ENCODE assay signal across 8 cellular contexts in the genomic region with DNA sequence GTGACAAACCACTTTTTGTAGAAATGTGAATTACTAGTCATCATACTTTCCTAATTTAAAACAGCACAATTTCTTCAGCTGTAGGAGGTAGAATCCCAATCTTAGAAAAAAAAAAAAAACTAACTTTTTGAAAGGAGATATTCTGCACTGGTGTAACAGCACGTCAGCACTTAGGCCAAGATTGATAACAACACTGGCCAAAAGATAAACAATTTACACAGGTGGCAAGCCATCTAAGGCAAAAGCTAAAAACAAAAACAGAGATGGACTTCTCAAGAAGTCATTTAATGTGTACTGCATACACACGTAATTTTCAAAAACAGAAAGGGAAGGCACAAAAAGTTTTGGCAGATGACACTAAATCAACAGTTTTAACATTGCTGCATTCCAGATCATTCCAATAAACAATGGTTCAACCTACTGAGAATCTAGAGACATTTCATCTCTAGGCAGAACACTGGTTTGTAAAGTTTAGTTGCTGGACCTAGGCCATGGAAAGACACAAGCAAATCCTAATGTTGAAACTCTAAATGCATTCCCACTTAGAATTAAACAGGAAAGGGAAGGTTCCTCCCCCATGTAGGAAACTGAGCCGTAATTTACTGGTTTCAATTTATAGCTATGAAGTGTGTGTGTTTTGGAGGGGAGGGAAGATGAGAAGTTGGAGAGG. TPM values are rescaled to one million over a fixed set of nuclear protein-coding genes. Genes with fewer than 3 reads are reported as not detected.
A peak's percentile ranks its signal among the peaks of the same experiment; 100 is the strongest.
DNase-seq lines count a peak whose midpoint lies in the region; ATAC-seq, FAIRE-seq and TF ChIP-seq lines count a peak whose summit lies in the region.

No MANE protein-coding gene starts in this region.

- H3K4me2 ChIP-seq in OCI-LY7 (ENCODE audit: low read length) (peak overlapping the region; percentile 91), endothelial cell of umbilical vein (ENCODE audit: insufficient read depth, low read length) (peak overlapping the region; percentile 92)

- H3K36me3 ChIP-seq in ES-I3 (ENCODE audit: insufficient read depth, low read length) (no peaks in the 10 kb centered on the region), OCI-LY7 (ENCODE audit: insufficient read depth, low read length) (peaks cover 13% of the 10 kb centered on the region; the same call in 1 of the 2 replicates), endothelial cell of umbilical vein (ENCODE audit: control insufficient read depth in 2 of 2, extremely low read depth in 1 of 2, insufficient read depth in 2 of 2, low read length in 2 of 2) (no peaks in the 10 kb centered on the region), ovary (no peaks in the 10 kb centered on the region)

- H3K4me1 ChIP-seq in ES-I3 (ENCODE audit: insufficient read depth, low read length), result peaks cover 6% of the 10 kb centered on the region
- peaks cover 33% of the 10 kb centered on the region for H3K4me1 ChIP-seq in OCI-LY7 (ENCODE audit: insufficient read depth, low read length, poor library complexity, severe bottlenecking)
- peaks cover 23% of the 10 kb centered on the region for H3K4me1 ChIP-seq in endothelial cell of umbilical vein (ENCODE audit: control insufficient read depth, extremely low read depth, insufficient read depth, low read length)
- peaks cover 3% of the 10 kb centered on the region for H3K4me1 ChIP-seq in ovary (ENCODE audit: insufficient read depth)

- no peak for FAIRE-seq in endothelial cell of umbilical vein (lab: Jason Lieb, UNC)

- peaks cover 9% of the 10 kb centered on the region for H4K20me1 ChIP-seq in OCI-LY7 (ENCODE audit: insufficient read depth, low read length)
- H4K20me1 ChIP-seq in endothelial cell of umbilical vein (replicated peaks; ENCODE audit: control insufficient read depth, extremely low read depth, insufficient read depth, low read length), result no peaks in the 10 kb centered on the region

- ATAC-seq in GM21576 (IDR thresholded peaks at IDR 0.05; ENCODE audit: unreplicated experiment), result no peak

- no peaks in the 10 kb centered on the region for H3K9me3 ChIP-seq in ES-I3 (ENCODE audit: control insufficient read depth, insufficient read depth, low read length)
- H3K9me3 ChIP-seq in OCI-LY7 (ENCODE audit: low read length), result no peaks in the 10 kb centered on the region
- H3K9me3 ChIP-seq in endothelial cell of umbilical vein (replicated peaks; ENCODE audit: control insufficient read depth, insufficient read depth, low read length), result no peaks in the 10 kb centered on the region
- no peaks in the 10 kb centered on the region for H3K9me3 ChIP-seq in ovary

- H3K9me1 ChIP-seq in endothelial cell of umbilical vein (replicated peaks; ENCODE audit: control insufficient read depth, extremely low read depth, insufficient read depth, low read length), result no peaks in the 10 kb centered on the region

- POLR2A ChIA-PET in OCI-LY7 (lab: Charles Lee), result interaction anchor here (0.6 to 1.4 kb wide), 3 partner anchors 10 to 19 kb away, joined by 3 to 6 read pairs (median 3); no protein-coding TSS in a partner anchor
- POLR2A ChIA-PET in endothelial cell of umbilical vein (lab: Charles Lee), result interaction anchor here (0.5 kb wide), 1 partner anchor 397 kb away, joined by 4 read pairs; no protein-coding TSS in a partner anchor

- H3K79me2 ChIP-seq in OCI-LY7 (ENCODE audit: insufficient read depth, low read depth, low read length) (peaks cover 45% of the 10 kb centered on the region; the same call in 1 of the 2 replicates), endothelial cell of umbilical vein (ENCODE audit: control insufficient read depth, insufficient read depth, low read length) (peaks cover 20% of the 10 kb centered on the region)

- H3K27ac ChIP-seq in OCI-LY7 (ENCODE audit: low read depth, low read length, poor library complexity, severe bottlenecking) (no peak overlapping the region), endothelial cell of umbilical vein (ENCODE audit: insufficient read depth, low read depth, low read length) (no peak overlapping the region), ovary (peak overlapping the region in 1 of 2 donors; percentile 89)

- DNase-seq in OCI-LY7 (ENCODE audit: low spot score) (peak; percentile 5), endothelial cell of umbilical vein (ENCODE audit: low read depth, low spot score) (no peak), ovary (no peak), SIG-M5 (lab: John Stamatoyannopoulos, UW) (no peak), NOMO-1 treated with DMSO at 0.1 percent for 48 hours (lab: John Stamatoyannopoulos, UW; ENCODE audit: unreplicated experiment) (no peak)
- no peak for DNase-seq in activated CD4-positive, alpha-beta T cell treated with anti-CD3 and anti-CD28 coated beads, Interleukin-2, amount 50 U/mL, for 48 hours

- TF ChIP-seq POLR2A in endothelial cell of umbilical vein (IDR thresholded peaks at IDR 0.05; ENCODE audit: low read depth, low read length), result no peak
- TF ChIP-seq POLR2A in ovary (IDR thresholded peaks at IDR 0.05), result no peak

- H3K9ac ChIP-seq in ES-I3 (ENCODE audit: low read depth, low read length) (peak overlapping the region; percentile 91), endothelial cell of umbilical vein (replicated peaks; ENCODE audit: extremely low read depth, insufficient read depth, low read length) (peak overlapping the region; percentile 65)

- intact Hi-C loops in OCI-LY7 (cut with micrococcal nuclease; ENCODE audit: unreplicated experiment) (loop anchor here (1.0 kb wide), 1 partner anchor 108 kb away; no protein-coding TSS in a partner anchor), endothelial cell of umbilical vein (cut with micrococcal nuclease) (loop anchor here (1.0 to 10.0 kb wide), 6 partner anchors 108 to 571 kb away; partner anchors contain the start of genes LRRC1 and MLIP), ovary (cut with DNase I) (loop anchor here in 2 of 4 donors (5.0 to 10.0 kb wide), 3 partner anchors 49 to 191 kb away; no protein-coding TSS in a partner anchor)

- BruUV-seq in OCI-LY7 (replicated peaks; lab: Mats Ljungman, UMichigan) (TSS peak; percentile 54), endothelial cell of umbilical vein (replicated peaks; lab: Mats Ljungman, UMichigan) (TSS peak; percentile 26)

- TF ChIP-seq EP300 in ovary (IDR thresholded peaks at IDR 0.05), result no peak

- 8 to 18% (median 17%) methylated on average over 3 of the region's 3 CpGs for WGBS in ovary, 3 donors

- CTCF ChIA-PET in OCI-LY7 (lab: Charles Lee; ENCODE audit: unreplicated experiment) (interaction anchor here (1.2 kb wide), 1 partner anchor 50 kb away, joined by 4 read pairs; no protein-coding TSS in a partner anchor), endothelial cell of umbilical vein (lab: Charles Lee) (interaction anchor here (1.1 to 2.3 kb wide), 6 partner anchors 13 to 185 kb away, joined by 3 to 8 read pairs (median 5); no protein-coding TSS in a partner anchor)

- H2AFZ ChIP-seq in OCI-LY7 (ENCODE audit: low read length) (peak overlapping the region; percentile 83; the same call in 1 of the 2 replicates), endothelial cell of umbilical vein (ENCODE audit: low read depth, low read length) (peak overlapping the region; percentile 31)

- no peak for TF ChIP-seq CTCF in OCI-LY7 (conservative IDR thresholded peaks at IDR 0.05; ENCODE audit: low read length)
- no peak for TF ChIP-seq CTCF in endothelial cell of umbilical vein (IDR thresholded peaks at IDR 0.05; ENCODE audit: extremely low read depth in 1 of 2, insufficient read depth in 1 of 2, low read depth in 1 of 2, low read length in 2 of 2)
- no peak for TF ChIP-seq CTCF in ovary (IDR thresholded peaks at IDR 0.05)

- no peaks in the 10 kb centered on the region for H3K27me3 ChIP-seq in endothelial cell of umbilical vein (ENCODE audit: control insufficient read depth in 2 of 2, insufficient read depth in 2 of 2, low read length in 2 of 2)
- no peaks in the 10 kb centered on the region for H3K27me3 ChIP-seq in ovary

- H3K9me2 ChIP-seq in OCI-LY7 (ENCODE audit: insufficient read depth, low read length), result no peaks in the 10 kb centered on the region

- peak overlapping the region; percentile 96 for H3K4me3 ChIP-seq in OCI-LY7 (ENCODE audit: low read depth, low read length, poor library complexity, severe bottlenecking)
- H3K4me3 ChIP-seq in endothelial cell of umbilical vein (replicated peaks in 1 of 3; ENCODE audit: insufficient read depth in 1 of 3, low read depth in 1 of 3, low read length in 3 of 3), result peak overlapping the region; percentile 44 to 73 (median 63)
- H3K4me3 ChIP-seq in ovary, result peak overlapping the region; percentile 81

- dilution Hi-C loops in endothelial cell of umbilical vein (cut with MboI; ENCODE audit: extremely low pct_ligation_motif_present, low sequenced_read_pairs), result no loop called here

TF ChIP-seq in endothelial cell of umbilical vein, 7 proteins besides CTCF, POLR2A, EP300 and RAD21:
- TF ChIP-seq JUN (IDR thresholded peaks at IDR 0.05; ENCODE audit: borderline replicate concordance, insufficient read depth, insufficient read length, low read depth) (no peak), POLR2AphosphoS5 (IDR thresholded peaks at IDR 0.05; ENCODE audit: insufficient read depth, low read depth, low read length) (no peak), GATA2 (IDR thresholded peaks at IDR 0.05; ENCODE audit: insufficient read depth, insufficient read length, low read depth, low read length) (no peak), MYC (IDR thresholded peaks at IDR 0.05; ENCODE audit: low read depth, low read length) (no peak), FOS (IDR thresholded peaks at IDR 0.05; ENCODE audit: borderline replicate concordance, insufficient read depth, low read length) (no peak), EZH2 (IDR thresholded peaks at IDR 0.05; ENCODE audit: borderline replicate concordance, low read depth, low read length, severe bottlenecking) (no peak), MAX (IDR thresholded peaks at IDR 0.05; ENCODE audit: insufficient read depth, insufficient read length) (no peak)

RNA-seq across cellular contexts. Expression of gene GCLC, which starts 1.4 kb away (rescaled TPM):
- 14.3 and 16.7 TPM in 2 replicates for total RNA-seq in OCI-LY7 (2014; rRNA removed; shearing (Covaris generic))
- total RNA-seq in OCI-LY7 (2022), result 27.8 and 30.4 TPM in 2 replicates
- total RNA-seq in endothelial cell of umbilical vein, result 17.3 and 22.8 TPM in 2 replicates
- 7.2 and 7.3 TPM in 2 replicates for polyA plus RNA-seq in endothelial cell of umbilical vein
- 9.2 and 11.2 TPM in 2 replicates for polyA plus RNA-seq in endothelial cell of umbilical vein (2011; cell fraction: cytosol; rRNA removed)
- polyA plus RNA-seq in endothelial cell of umbilical vein (2011; cell fraction: nucleus; rRNA removed), result 24.8 and 29.0 TPM in 2 replicates
- 15.9 and 18.9 TPM in 2 replicates for polyA plus RNA-seq in endothelial cell of umbilical vein (2012)
- polyA minus RNA-seq in endothelial cell of umbilical vein, result 25.9 and 26.3 TPM in 2 replicates
- polyA minus RNA-seq in endothelial cell of umbilical vein (2011; cell fraction: cytosol; rRNA and poly(A)+ RNA removed), result 18.5 TPM
- 21.6 and 32.4 TPM in 2 replicates for polyA minus RNA-seq in endothelial cell of umbilical vein (2011; cell fraction: nucleus; rRNA and poly(A)+ RNA removed)
- 10 to 100 TPM; 17.8 to 42.8 (median 29.4) TPM for total RNA-seq in ovary
- polyA plus RNA-seq in ovary, result 10 to 100 TPM in 1 of 2 donors, 1 to 10 TPM in 1; 9.0 to 50.4 TPM
